In genomic region chr1:60033066-60033465, GRCh38 we compare ENCODE assay signal across 25 cellular contexts. TPM values are rescaled to one million over a fixed set of nuclear protein-coding genes. Genes with fewer than 3 reads are reported as not detected.
"Had no signal": no experiment of that assay in that cellular context is flagged by ENCODE, and none has a peak within 500 bp of the region (broad histone marks: within the 10 kb centered on the region; RNA-seq: fewer than 3 reads in every experiment).

No MANE protein-coding gene starts in this region.

- H3K79me2 ChIP-seq: hepatocyte had no signal

- H3K4me2 ChIP-seq: hepatocyte had no signal

- DNase-seq: islet precursor cell; left ventricle myocardium inferior; naive thymus-derived CD8-positive, alpha-beta T cell; nucleus accumbens; pancreas; retina; right cardiac atrium; small intestine; spleen; stimulated activated CD4-positive, alpha-beta T cell treated with anti-CD3 and anti-CD28 coated beads, Interleukin-4, amount 100 ng/mL, for 24 hours; stimulated activated naive CD4-positive, alpha-beta T cell; upper lobe of left lung had no signal

- H3K9me3 ChIP-seq: left ventricle myocardium inferior, pancreas, prostate gland, spleen, tibial nerve, upper lobe of left lung, vagina had no signal

- H3K27ac ChIP-seq: hepatocyte, left ventricle myocardium inferior, pancreas, prostate gland, spleen, tibial nerve, upper lobe of left lung, vagina had no signal

- H3K27me3 ChIP-seq: hepatocyte, pancreas, spleen, tibial nerve, upper lobe of left lung, vagina had no signal

- H3K36me3 ChIP-seq: left ventricle myocardium inferior, pancreas, prostate gland, spleen, tibial nerve, upper lobe of left lung, vagina had no signal

- H3K4me3 ChIP-seq: hepatocyte, left ventricle myocardium inferior, lung, pancreas, prostate gland, spleen, tibial nerve, upper lobe of left lung, vagina had no signal

- ATAC-seq: naive thymus-derived CD8-positive, alpha-beta T cell; pancreas; right cardiac atrium; sciatic nerve; stimulated activated effector memory CD8-positive, alpha-beta T cell treated with anti-CD3 and anti-CD28 coated beads, Interleukin-12 subunit alpha, Interleukin-12 subunit beta, amount 100 ng/mL, for 72 hours had no signal

- FAIRE-seq: pancreas, small intestine had no signal

- H3K4me1 ChIP-seq: left ventricle myocardium inferior, pancreas, prostate gland, spleen, tibial nerve, upper lobe of left lung, vagina had no signal

- H2AFZ ChIP-seq: hepatocyte had no signal

RNA-seq across cellular contexts. Expression of gene C1orf87, which starts 40.5 kb away (rescaled TPM):
- total RNA-seq: hepatocyte; kidney epithelial cell; left ventricle myocardium inferior; mesenteric fat pad; mucosa of gallbladder; naive thymus-derived CD8-positive, alpha-beta T cell; neural crest cell; osteoblast; pancreas; right cardiac atrium; sciatic nerve; spleen; tibial nerve; urinary bladder; vagina had no signal
- polyA plus RNA-seq: hepatocyte; naive thymus-derived CD8-positive, alpha-beta T cell; right cardiac atrium; small intestine; spleen; urinary bladder had no signal
